28 cellular contexts compared by ENCODE assay signal in genomic region chr12:68803948-68804653, GRCh38. TPM values are rescaled to one million over a fixed set of nuclear protein-coding genes. Genes with fewer than 3 reads are reported as not detected.
DNase-seq lines count a peak whose midpoint lies in the region; ATAC-seq, FAIRE-seq and TF ChIP-seq lines count a peak whose summit lies in the region.
"Had no signal": no experiment of that assay in that cellular context is flagged by ENCODE, and none has a peak within 500 bp of the region (broad histone marks: within the 10 kb centered on the region; RNA-seq: fewer than 3 reads in every experiment).

No MANE protein-coding gene starts in this region.

- ATAC-seq in K562 (no peak), psoas muscle (no peak), HG02642 (IDR thresholded peaks at IDR 0.05; ENCODE audit: poor library complexity, unreplicated experiment) (no peak)
- ATAC-seq in activated CD8-positive, alpha-beta memory T cell treated with anti-CD3 and anti-CD28 coated beads, Interleukin-2, amount 10 ng/mL, durations not matched to agents 7 days and 5 days, result no peak
- ATAC-seq: activated naive CD8-positive, alpha-beta T cell treated with anti-CD3 and anti-CD28 coated beads, Interleukin-2, amount 50 U/mL, for 24 hours; effector memory CD8-positive, alpha-beta T cell; left lung; T-cell had no signal

- FAIRE-seq in K562 (lab: Jason Lieb, UNC), result no peak
- FAIRE-seq: astrocyte, islet of Langerhans had no signal

- no peaks in the 10 kb centered on the region for H3K9me3 ChIP-seq in K562 (replicated peaks; ENCODE audit: control insufficient read depth, insufficient read depth, low read depth, low read length)
- no peaks in the 10 kb centered on the region for H3K9me3 ChIP-seq in neutrophil
- H3K9me3 ChIP-seq in psoas muscle, result no peaks in the 10 kb centered on the region
- H3K9me3 ChIP-seq: left lung, prostate gland, sigmoid colon, SJCRH30, transverse colon had no signal

- peak overlapping the region; percentile 10 for H3K27ac Mint-ChIP-seq in activated naive CD8-positive, alpha-beta T cell
- H3K27ac Mint-ChIP-seq in activated naive CD8-positive, alpha-beta T cell treated with anti-CD3 and anti-CD28 coated beads for 36 hours, result no peak overlapping the region
- H3K27ac Mint-ChIP-seq in activated CD8-positive, alpha-beta memory T cell treated with anti-CD3 and anti-CD28 coated beads, Interleukin-2, amount 10 ng/mL, durations not matched to agents 7 days and 5 days, result no peak overlapping the region
- H3K27ac Mint-ChIP-seq: activated CD4-positive, alpha-beta T cell treated with anti-CD3 and anti-CD28 coated beads, Interleukin-2, amount 10 ng/mL, durations not matched to agents 24 days and 14 days; activated naive CD8-positive, alpha-beta T cell treated with anti-CD3 and anti-CD28 coated beads, Interleukin-2, amount 50 U/mL, for 24 hours; activated T-cell treated with anti-CD3 and anti-CD28 coated beads, Interleukin-2, amount 50 U/mL, for 24 hours; effector memory CD8-positive, alpha-beta T cell; H9; T-cell had no signal

- no peak for TF ChIP-seq CTCF in K562 (IDR thresholded peaks at IDR 0.05 in 2 of 3, conservative IDR thresholded peaks at IDR 0.05 in 1 of 3; ENCODE audit: insufficient read depth in 2 of 3, low read depth in 1 of 3, low read length in 3 of 3)
- no peak for TF ChIP-seq CTCF in neutrophil (IDR thresholded peaks at IDR 0.05)
- TF ChIP-seq CTCF in psoas muscle (IDR thresholded peaks at IDR 0.05), result no peak

- no peak for TF ChIP-seq RAD21 in K562 (CRISPR knock-in tag; conservative IDR thresholded peaks at IDR 0.05 in 1 of 2, IDR thresholded peaks at IDR 0.05 in 1 of 2)

- TF ChIP-seq POLR2A in K562 (conservative IDR thresholded peaks at IDR 0.05), result no peak

- H3K4me3 ChIP-seq in K562 (no peak overlapping the region), neutrophil (ENCODE audit: low read depth in 1 of 2, low read length in 1 of 2) (no peak overlapping the region), psoas muscle (no peak overlapping the region)
- H3K4me3 ChIP-seq: left lung, prostate gland, sigmoid colon, SJCRH30, transverse colon had no signal

- no peaks in the 10 kb centered on the region for H4K20me1 ChIP-seq in K562 (replicated peaks; ENCODE audit: control insufficient read depth, insufficient read depth, low read length)

- peak overlapping the region; percentile 25 for H2AFZ ChIP-seq in K562 (ENCODE audit: low read depth, low read length)

- peaks cover 4% of the 10 kb centered on the region; the same call in 1 of the 3 replicates for H3K36me3 ChIP-seq in K562 (ENCODE audit: control insufficient read depth, insufficient read depth, low read length)
- H3K36me3 ChIP-seq in neutrophil, result no peaks in the 10 kb centered on the region
- peaks cover 0 to 2% of the 10 kb centered on the region in 2 donors for H3K36me3 ChIP-seq in psoas muscle (ENCODE audit: insufficient read depth in 1 of 2, low read depth in 1 of 2)
- H3K36me3 ChIP-seq: left lung, prostate gland, sigmoid colon, transverse colon had no signal

- H3K36me3 Mint-ChIP-seq in activated naive CD8-positive, alpha-beta T cell, result peaks cover 4% of the 10 kb centered on the region
- H3K36me3 Mint-ChIP-seq in activated naive CD8-positive, alpha-beta T cell treated with anti-CD3 and anti-CD28 coated beads for 36 hours, result peaks cover 8% of the 10 kb centered on the region
- H3K36me3 Mint-ChIP-seq in activated CD8-positive, alpha-beta memory T cell treated with anti-CD3 and anti-CD28 coated beads, Interleukin-2, amount 10 ng/mL, durations not matched to agents 7 days and 5 days, result peaks cover 7% of the 10 kb centered on the region

- intact Hi-C loops in K562 (cut with micrococcal nuclease), result no loop called here
- intact Hi-C loops in psoas muscle (cut with DNase I), result no loop called here

- no TSS peak for BruUV-seq in K562 (replicated peaks; lab: Mats Ljungman, UMichigan)

- H3K4me2 ChIP-seq in K562 (ENCODE audit: insufficient read depth, low read length), result no peak overlapping the region

- peaks cover 11% of the 10 kb centered on the region for H3K4me1 Mint-ChIP-seq in activated naive CD8-positive, alpha-beta T cell (ENCODE audit: low read depth)
- H3K4me1 Mint-ChIP-seq in activated naive CD8-positive, alpha-beta T cell treated with anti-CD3 and anti-CD28 coated beads for 36 hours, result peaks cover 8% of the 10 kb centered on the region
- peaks cover 17% of the 10 kb centered on the region for H3K4me1 Mint-ChIP-seq in activated CD8-positive, alpha-beta memory T cell treated with anti-CD3 and anti-CD28 coated beads, Interleukin-2, amount 10 ng/mL, durations not matched to agents 7 days and 5 days

- H3K27ac ChIP-seq in K562 (ENCODE audit: extremely low read depth, low read depth, low read length), result no peak overlapping the region
- H3K27ac ChIP-seq in neutrophil, result peak overlapping the region; percentile 1
- H3K27ac ChIP-seq in psoas muscle, result no peak overlapping the region
- H3K27ac ChIP-seq: left lung, prostate gland, sigmoid colon, SJCRH30 had no signal

- no peaks in the 10 kb centered on the region for H3K9me1 ChIP-seq in K562 (ENCODE audit: control insufficient read depth, insufficient read depth, low read length)

- CTCF ChIA-PET in K562 (lab: Yijun Ruan, JAX; ENCODE audit: low intra/inter-chr PET ratio), result no interaction called here
- CTCF ChIA-PET in activated CD8-positive, alpha-beta memory T cell treated with anti-CD3 and anti-CD28 coated beads, Interleukin-2, amount 10 ng/mL, durations not matched to agents 7 days and 5 days (lab: Charles Lee), result no interaction called here

- H3K4me3 Mint-ChIP-seq in activated naive CD8-positive, alpha-beta T cell, result no peak overlapping the region
- H3K4me3 Mint-ChIP-seq in activated naive CD8-positive, alpha-beta T cell treated with anti-CD3 and anti-CD28 coated beads for 36 hours, result no peak overlapping the region
- no peak overlapping the region for H3K4me3 Mint-ChIP-seq in activated CD8-positive, alpha-beta memory T cell treated with anti-CD3 and anti-CD28 coated beads, Interleukin-2, amount 10 ng/mL, durations not matched to agents 7 days and 5 days
- H3K4me3 Mint-ChIP-seq: activated CD4-positive, alpha-beta T cell treated with anti-CD3 and anti-CD28 coated beads, Interleukin-2, amount 10 ng/mL, durations not matched to agents 24 days and 14 days; activated naive CD8-positive, alpha-beta T cell treated with anti-CD3 and anti-CD28 coated beads, Interleukin-2, amount 50 U/mL, for 24 hours; activated T-cell treated with anti-CD3 and anti-CD28 coated beads, Interleukin-2, amount 50 U/mL, for 24 hours; effector memory CD8-positive, alpha-beta T cell; T-cell had no signal

- no peaks in the 10 kb centered on the region for H3K9me3 Mint-ChIP-seq in activated naive CD8-positive, alpha-beta T cell (ENCODE audit: low read depth)
- no peaks in the 10 kb centered on the region for H3K9me3 Mint-ChIP-seq in activated naive CD8-positive, alpha-beta T cell treated with anti-CD3 and anti-CD28 coated beads for 36 hours
- H3K9me3 Mint-ChIP-seq in activated CD8-positive, alpha-beta memory T cell treated with anti-CD3 and anti-CD28 coated beads, Interleukin-2, amount 10 ng/mL, durations not matched to agents 7 days and 5 days (ENCODE audit: low read depth), result no peaks in the 10 kb centered on the region
- H3K9me3 Mint-ChIP-seq: activated CD4-positive, alpha-beta T cell treated with anti-CD3 and anti-CD28 coated beads, Interleukin-2, amount 10 ng/mL, durations not matched to agents 24 days and 14 days; activated naive CD8-positive, alpha-beta T cell treated with anti-CD3 and anti-CD28 coated beads, Interleukin-2, amount 50 U/mL, for 24 hours; activated T-cell treated with anti-CD3 and anti-CD28 coated beads, Interleukin-2, amount 50 U/mL, for 24 hours; CD4-positive, alpha-beta memory T cell; effector memory CD8-positive, alpha-beta T cell; T-cell had no signal

- POLR2A ChIA-PET in K562 (lab: Yijun Ruan, JAX), result no interaction called here

- no peaks in the 10 kb centered on the region for H3K27me3 Mint-ChIP-seq in activated naive CD8-positive, alpha-beta T cell
- H3K27me3 Mint-ChIP-seq in activated naive CD8-positive, alpha-beta T cell treated with anti-CD3 and anti-CD28 coated beads for 36 hours, result no peaks in the 10 kb centered on the region
- no peaks in the 10 kb centered on the region for H3K27me3 Mint-ChIP-seq in activated CD8-positive, alpha-beta memory T cell treated with anti-CD3 and anti-CD28 coated beads, Interleukin-2, amount 10 ng/mL, durations not matched to agents 7 days and 5 days
- H3K27me3 Mint-ChIP-seq: activated T-cell treated with anti-CD3 and anti-CD28 coated beads, Interleukin-2, amount 50 U/mL, for 24 hours; CD4-positive, alpha-beta memory T cell; T-cell had no signal

- no peak overlapping the region for H3K9ac ChIP-seq in K562 (ENCODE audit: insufficient read depth in 1 of 2, low read depth in 2 of 2, low read length in 2 of 2)

- 61% methylated on average over 5 of the region's 5 CpGs for WGBS in K562 (ENCODE audit: insufficient coverage, low coverage, missing lambda C conversion rate)
- 88 to 92% (median 89%) methylated on average over 5 of the region's 5 CpGs for WGBS in psoas muscle, 3 donors

- in situ Hi-C loops in K562 (cut with MboI), result no loop called here

- DNase-seq in activated naive CD8-positive, alpha-beta T cell treated with anti-CD3 and anti-CD28 coated beads for 36 hours, result no peak
- no peak for DNase-seq in K562 (ENCODE audit: extremely low read depth in 1 of 4, low spot score in 3 of 4)
- DNase-seq in ureter (ENCODE audit: low spot score), result peak; percentile 17
- DNase-seq in psoas muscle, result no peak
- no peak for DNase-seq in activated CD8-positive, alpha-beta memory T cell treated with anti-CD3 and anti-CD28 coated beads, Interleukin-2, amount 10 ng/mL, durations not matched to agents 7 days and 5 days
- DNase-seq: activated CD4-positive, alpha-beta T cell treated with anti-CD3 and anti-CD28 coated beads, Interleukin-2, amount 10 ng/mL, durations not matched to agents 24 days and 14 days; activated effector memory CD4-positive, alpha-beta T cell treated with anti-CD3 and anti-CD28 coated beads, Interleukin-2, amount 50 U/mL, for 16 hours; activated naive CD8-positive, alpha-beta T cell treated with anti-CD3 and anti-CD28 coated beads, Interleukin-2, amount 50 U/mL, for 24 hours; activated T-cell treated with anti-CD3 and anti-CD28 coated beads, Interleukin-2, amount 50 U/mL, for 24 hours; CD4-positive, alpha-beta memory T cell; central memory CD4-positive, alpha-beta T cell; effector memory CD8-positive, alpha-beta T cell; left lung; mesenchymal stem cell; NCI-H446 treated with DMSO at 0.1 percent for 48 hours; NCI-H774; sigmoid colon; SJCRH30; stimulated activated CD4-positive, alpha-beta T cell treated with anti-CD3 and anti-CD28 coated beads, Interleukin-4, amount 100 ng/mL, for 24 hours; T-cell; transverse colon had no signal

- H3K4me1 ChIP-seq in K562 (replicated peaks in 1 of 2; ENCODE audit: control insufficient read depth in 2 of 2, insufficient read depth in 2 of 2, low read length in 2 of 2) (peaks cover 14% of the 10 kb centered on the region in 2 experiments; a peak in 4 of 5 replicates), neutrophil (ENCODE audit: control insufficient read depth in 1 of 2, insufficient read depth in 1 of 2, low read depth in 1 of 2, low read length in 1 of 2) (peaks cover 14 to 16% of the 10 kb centered on the region in 2 experiments), psoas muscle (no peaks in the 10 kb centered on the region)
- H3K4me1 ChIP-seq: SJCRH30 had no signal

- H3K27me3 ChIP-seq in K562 (ENCODE audit: control insufficient read depth in 2 of 2, insufficient read depth in 2 of 2, low read length in 2 of 2) (no peaks in the 10 kb centered on the region), neutrophil (no peaks in the 10 kb centered on the region), psoas muscle (ENCODE audit: insufficient read depth in 3 of 3, low read length in 2 of 3) (no peaks in the 10 kb centered on the region)
- H3K27me3 ChIP-seq: left lung, sigmoid colon, SJCRH30, transverse colon had no signal

- no peak for TF ChIP-seq EP300 in K562 (IDR thresholded peaks at IDR 0.05; ENCODE audit: low read length)

- H3K79me2 ChIP-seq in K562 (ENCODE audit: control insufficient read depth, insufficient read depth, low read length), result peaks cover 12% of the 10 kb centered on the region

RNA-seq across cellular contexts. Expression of gene MDM2, which starts 3.9 kb away (rescaled TPM):
- total RNA-seq in activated naive CD8-positive, alpha-beta T cell treated with anti-CD3 and anti-CD28 coated beads for 36 hours, result 100 to 1,000 TPM; 152 to 158 TPM
- total RNA-seq in K562 (2011; cell fraction: chromatin; rRNA removed; ENCODE audit: low replicate concordance), result 137 and 269 TPM in 2 replicates
- 93.4 and 96.3 TPM in 2 replicates for total RNA-seq in K562 (2011; cell fraction: nucleolus; rRNA removed)
- 70.5 and 93.0 TPM in 2 replicates for total RNA-seq in K562 (2011; cell fraction: nucleoplasm; rRNA removed)
- total RNA-seq in K562 (2014; rRNA removed), result 45.3 and 49.0 TPM in 2 replicates
- total RNA-seq in K562 (2014; rRNA removed; fragmentation: Illumina TruSeq; extraction: Trizol), result 99.2 and 135 TPM in 2 replicates
- 70.0 and 74.0 TPM in 2 replicates for total RNA-seq in K562 (2015; rRNA removed; fragmentation: Illumina TruSeq; extraction: Trizol)
- total RNA-seq in K562 (2021), result 90.8 and 100 TPM in 2 replicates
- polyA plus RNA-seq in K562 (2011; rRNA removed), result 28.6 and 31.0 TPM in 2 replicates
- 10.2 and 10.8 TPM in 2 replicates for polyA plus RNA-seq in K562 (2011; cell fraction: cytosol; rRNA removed)
- polyA plus RNA-seq in K562 (2011; cell fraction: nucleus; rRNA removed), result 15.5 and 18.7 TPM in 2 replicates
- polyA plus RNA-seq in K562 (2012), result 13.6 and 19.8 TPM in 2 replicates
- polyA plus RNA-seq in K562 (2014; fragmentation: Illumina TruSeq; extraction: Trizol), result 31.0 and 33.3 TPM in 2 replicates
- polyA plus RNA-seq in K562 (2014; fragmentation: Nextera tagmentation; extraction: Ambion mirVana), result 10 to 100 TPM; 13.6 to 21.8 TPM
- polyA plus RNA-seq in K562 (2014; rRNA removed), result 47.5 and 57.7 TPM in 2 replicates
- 157 and 236 TPM in 2 replicates for polyA minus RNA-seq in K562 (2011; rRNA and poly(A)+ RNA removed)
- 51.0 and 56.2 TPM in 2 replicates for polyA minus RNA-seq in K562 (2011; cell fraction: cytosol; rRNA and poly(A)+ RNA removed)
- 73.0 and 111 TPM in 2 replicates for polyA minus RNA-seq in K562 (2011; cell fraction: nucleus; rRNA and poly(A)+ RNA removed)
- 140 TPM for total RNA-seq in ureter
- 100 to 1,000 TPM in 1 of 4 donors, 10 to 100 TPM in 3; 51.8 to 455 (median 77.6) TPM for total RNA-seq in psoas muscle
- 10 to 100 TPM; 25.0 to 34.2 (median 26.0) TPM for polyA plus RNA-seq in psoas muscle
- total RNA-seq in activated CD8-positive, alpha-beta memory T cell treated with anti-CD3 and anti-CD28 coated beads, Interleukin-2, amount 10 ng/mL, durations not matched to agents 7 days and 5 days, result 100 to 1,000 TPM; 235 to 253 TPM

RNA-seq across cellular contexts. Expression of gene SLC35E3, which starts 58.1 kb away (rescaled TPM):
- total RNA-seq in activated naive CD8-positive, alpha-beta T cell treated with anti-CD3 and anti-CD28 coated beads for 36 hours, result 10 to 100 TPM in 1 of 2 experiments, 1 to 10 TPM in 1; 8.7 to 12.3 TPM
- 9.7 and 14.4 TPM in 2 replicates for total RNA-seq in K562 (2011; cell fraction: chromatin; rRNA removed; ENCODE audit: low replicate concordance)
- total RNA-seq in K562 (2011; cell fraction: nucleolus; rRNA removed), result 3.7 and 5.9 TPM in 2 replicates
- 9.1 and 23.2 TPM in 2 replicates for total RNA-seq in K562 (2011; cell fraction: nucleoplasm; rRNA removed)
- total RNA-seq in K562 (2014; rRNA removed), result 0.73 and 1.2 TPM in 2 replicates
- 3.8 and 5.3 TPM in 2 replicates for total RNA-seq in K562 (2014; rRNA removed; fragmentation: Illumina TruSeq; extraction: Trizol)
- total RNA-seq in K562 (2015; rRNA removed; fragmentation: Illumina TruSeq; extraction: Trizol), result 3.4 and 4.1 TPM in 2 replicates
- 5.1 and 5.9 TPM in 2 replicates for total RNA-seq in K562 (2021)
- 5.8 and 6.6 TPM in 2 replicates for polyA plus RNA-seq in K562 (2011; rRNA removed)
- 3.0 and 3.8 TPM in 2 replicates for polyA plus RNA-seq in K562 (2011; cell fraction: cytosol; rRNA removed)
- 5.2 and 7.3 TPM in 2 replicates for polyA plus RNA-seq in K562 (2011; cell fraction: nucleus; rRNA removed)
- 4.6 and 4.8 TPM in 2 replicates for polyA plus RNA-seq in K562 (2012)
- 4.1 and 4.5 TPM in 2 replicates for polyA plus RNA-seq in K562 (2014; fragmentation: Illumina TruSeq; extraction: Trizol)
- polyA plus RNA-seq in K562 (2014; fragmentation: Nextera tagmentation; extraction: Ambion mirVana), result 1 to 10 TPM; 3.5 to 3.8 TPM
- 3.4 and 4.1 TPM in 2 replicates for polyA plus RNA-seq in K562 (2014; rRNA removed)
- 1.8 and 6.4 TPM in 2 replicates for polyA minus RNA-seq in K562 (2011; rRNA and poly(A)+ RNA removed)
- polyA minus RNA-seq in K562 (2011; cell fraction: cytosol; rRNA and poly(A)+ RNA removed), result 1.3 and 4.0 TPM in 2 replicates
- 1.1 and 2.2 TPM in 2 replicates for polyA minus RNA-seq in K562 (2011; cell fraction: nucleus; rRNA and poly(A)+ RNA removed)
- 13.4 TPM for total RNA-seq in ureter
- total RNA-seq in psoas muscle, result 1 to 10 TPM; 4.2 to 7.5 (median 6.0) TPM
- polyA plus RNA-seq in psoas muscle, result 1 to 10 TPM; 2.9 to 3.6 (median 2.9) TPM
- total RNA-seq in activated CD8-positive, alpha-beta memory T cell treated with anti-CD3 and anti-CD28 coated beads, Interleukin-2, amount 10 ng/mL, durations not matched to agents 7 days and 5 days, result 10 to 100 TPM; 10.3 to 10.8 TPM
